ENCODE assay signal across 14 cellular contexts in genomic region chr11:31987118-31988005, GRCh38.
DNase-seq lines count a peak whose midpoint lies in the region; ATAC-seq, FAIRE-seq and TF ChIP-seq lines count a peak whose summit lies in the region.
"Had no signal": no experiment of that assay in that cellular context is flagged by ENCODE, and none has a peak within 500 bp of the region (broad histone marks: within the 10 kb centered on the region; RNA-seq: fewer than 3 reads in every experiment).

No MANE protein-coding gene starts in this region.

- H3K9ac ChIP-seq in HepG2 (ENCODE audit: insufficient read depth, low read depth, low read length): no peak overlapping the region

- TF ChIP-seq POLR2A in HepG2 (IDR thresholded peaks at IDR 0.05; ENCODE audit: insufficient read depth in 1 of 2, low read depth in 2 of 2, low read length in 2 of 2) (no peak), right lobe of liver (IDR thresholded peaks at IDR 0.05) (no peak)

- H3K27ac Mint-ChIP-seq in type B pancreatic cell: no peak overlapping the region
- H3K27ac Mint-ChIP-seq: immature natural killer cell had no signal

- H3K4me1 ChIP-seq in HepG2 (ENCODE audit: insufficient read depth, low read length) (no peaks in the 10 kb centered on the region), right lobe of liver (peaks cover 0 to 6% (median 0%) of the 10 kb centered on the region in 4 donors)
- H3K4me1 ChIP-seq: adrenal gland, BE2C had no signal

- H2AFZ ChIP-seq in HepG2 (ENCODE audit: low read length): no peak overlapping the region

- no peak for TF ChIP-seq EP300 in HepG2 (IDR thresholded peaks at IDR 0.05; ENCODE audit: low read depth in 2 of 2, low read length in 2 of 2)
- TF ChIP-seq EP300 in HepG2 (CRISPR knock-in tag; IDR thresholded peaks at IDR 0.05; ENCODE audit: borderline replicate concordance): no peak

- ATAC-seq in HepG2: no peak
- no peak for ATAC-seq in right lobe of liver
- no peak for ATAC-seq in GM21528 (IDR thresholded peaks at IDR 0.05; ENCODE audit: low FRiP score, unreplicated experiment)
- ATAC-seq in sciatic nerve: no peak

- intact Hi-C loops in HepG2 (cut with micrococcal nuclease; ENCODE audit: unreplicated experiment) (no loop called here), right lobe of liver (cut with DNase I) (no loop called here), sciatic nerve (cut with DNase I) (no loop called here)

- no peaks in the 10 kb centered on the region for H3K9me3 ChIP-seq in HepG2 (ENCODE audit: low read length)
- H3K9me3 ChIP-seq in right lobe of liver: no peaks in the 10 kb centered on the region
- H3K9me3 ChIP-seq: adrenal gland, BE2C had no signal

- DNase-seq in HepG2 (ENCODE audit: low spot score) (no peak), right lobe of liver (no peak), brain microvascular endothelial cell (no peak), iPS-NIHi7 (ENCODE audit: extremely low spot score) (peak; percentile 66), type B pancreatic cell (ENCODE audit: extremely low spot score, unreplicated experiment) (no peak), sciatic nerve (ENCODE audit: low spot score) (no peak)
- no peak for DNase-seq in activated naive CD4-positive, alpha-beta T cell treated with Interleukin-2 at 50 U/mL for 16 hours
- DNase-seq: adrenal gland, BE2C, GDM1, immature natural killer cell had no signal

- POLR2A ChIA-PET in HepG2 (lab: Yijun Ruan, JAX): no interaction called here

- H3K36me3 Mint-ChIP-seq in type B pancreatic cell: no peaks in the 10 kb centered on the region

- no peak overlapping the region for H3K27ac ChIP-seq in HepG2 (ENCODE audit: extremely low read length, insufficient read depth, low read length)
- H3K27ac ChIP-seq in right lobe of liver: no peak overlapping the region
- no peak overlapping the region for H3K27ac ChIP-seq in brain microvascular endothelial cell
- H3K27ac ChIP-seq: adrenal gland, RWPE1 had no signal

- in situ Hi-C loops in HepG2 (cut with HindIII; ENCODE audit: extremely low pct_ligation_motif_present, low pct_unique_long_range_greater_than_20kb) (no loop called here), brain microvascular endothelial cell (cut with HindIII; ENCODE audit: low pct_ligation_motif_present, low sequenced_read_pairs) (no loop called here)

- TF ChIP-seq RAD21 in HepG2 (CRISPR knock-in tag; IDR thresholded peaks at IDR 0.05): no peak

- CTCF ChIA-PET in HepG2 (lab: Yijun Ruan, JAX; ENCODE audit: low intra/inter-chr PET ratio, low total read pairs): no interaction called here

- H3K79me2 ChIP-seq in HepG2 (ENCODE audit: insufficient read depth, low read length): no peaks in the 10 kb centered on the region

- WGBS in HepG2 (ENCODE audit: low lambda C conversion rate): 59% methylated on average over 16 of the region's 64 CpGs
- 21% methylated on average over 5 of the region's 64 CpGs for WGBS in right lobe of liver (ENCODE audit: insufficient coverage, low coverage, low lambda C conversion rate, missing lambda C conversion rate)

- no peak for FAIRE-seq in HepG2 (lab: Jason Lieb, UNC)
- FAIRE-seq: TTC549 had no signal

- H3K36me3 ChIP-seq in HepG2 (replicated peaks in 1 of 2; ENCODE audit: control insufficient read depth in 1 of 2, insufficient read depth in 2 of 2, low read length in 2 of 2) (no peaks in the 10 kb centered on the region), right lobe of liver (no peaks in the 10 kb centered on the region), brain microvascular endothelial cell (replicated peaks) (no peaks in the 10 kb centered on the region)
- H3K36me3 ChIP-seq: adrenal gland, BE2C had no signal

- H3K4me1 Mint-ChIP-seq in type B pancreatic cell (ENCODE audit: unreplicated experiment): no peaks in the 10 kb centered on the region

- BruUV-seq in HepG2 (replicated peaks; lab: Mats Ljungman, UMichigan): no TSS peak

- TF ChIP-seq CTCF in HepG2 (CRISPR knock-in tag; IDR thresholded peaks at IDR 0.05): no peak
- no peak for TF ChIP-seq CTCF in right lobe of liver (IDR thresholded peaks at IDR 0.05)
- TF ChIP-seq CTCF in brain microvascular endothelial cell (IDR thresholded peaks at IDR 0.05; ENCODE audit: low read depth, low read length, missing control alignments): no peak
- TF ChIP-seq CTCF in type B pancreatic cell (conservative IDR thresholded peaks at IDR 0.05): no peak

- peak overlapping the region; percentile 42 for H3K4me3 Mint-ChIP-seq in type B pancreatic cell

- no peaks in the 10 kb centered on the region for H4K20me1 ChIP-seq in HepG2 (ENCODE audit: insufficient read depth, low read length)

- no peak overlapping the region for H3K4me3 ChIP-seq in HepG2 (replicated peaks in 1 of 3; ENCODE audit: insufficient read depth in 1 of 3, low read depth in 2 of 3, low read length in 3 of 3)
- H3K4me3 ChIP-seq in right lobe of liver: no peak overlapping the region
- H3K4me3 ChIP-seq in brain microvascular endothelial cell (ENCODE audit: low read depth, low read length): peak overlapping the region; percentile 17

- no peak overlapping the region for H3K4me2 ChIP-seq in HepG2 (ENCODE audit: low read depth, low read length)

- H3K27me3 ChIP-seq in HepG2 (ENCODE audit: control insufficient read depth in 1 of 2, insufficient read depth in 2 of 2, low read length in 2 of 2): peaks cover 1 to 21% of the 10 kb centered on the region in 2 experiments; a peak in 2 of 5 replicates
- peaks cover 0 to 16% of the 10 kb centered on the region in 2 donors for H3K27me3 ChIP-seq in right lobe of liver
- peaks cover 16% of the 10 kb centered on the region for H3K27me3 ChIP-seq in brain microvascular endothelial cell (replicated peaks)
- H3K27me3 ChIP-seq: BE2C had no signal

- no peaks in the 10 kb centered on the region for H3K9me3 Mint-ChIP-seq in type B pancreatic cell

- peaks cover 74% of the 10 kb centered on the region for H3K27me3 Mint-ChIP-seq in type B pancreatic cell

TF ChIP-seq in HepG2, 621 proteins besides CTCF, POLR2A, EP300 and RAD21:
- no peak for TF ChIP-seq ZNF253 (CRISPR knock-in tag; IDR thresholded peaks at IDR 0.05; ENCODE audit: borderline replicate concordance)
- TF ChIP-seq REST (IDR thresholded peaks at IDR 0.05; ENCODE audit: borderline replicate concordance in 1 of 2, low read depth in 1 of 2, low read length in 2 of 2): peak in 1 of 2 experiments; percentile 20; a peak in 2 of 4 replicates
- peak; percentile 50 for TF ChIP-seq ZNF629 (CRISPR knock-in tag; conservative IDR thresholded peaks at IDR 0.05)
